Comparison of ENCODE assay signal across 8 cellular contexts in genomic region chr7:22872087-22872807, GRCh38. TPM values are rescaled to one million over a fixed set of nuclear protein-coding genes. Genes with fewer than 3 reads are reported as not detected.
DNase-seq lines count a peak whose midpoint lies in the region; ATAC-seq and TF ChIP-seq lines count a peak whose summit lies in the region.

No MANE protein-coding gene starts in this region.

- no peak overlapping the region for H3K4me3 ChIP-seq in DND-41 (ENCODE audit: low read depth in 1 of 2, low read length in 2 of 2)
- no peak overlapping the region for H3K4me3 ChIP-seq in RWPE2 (ENCODE audit: severe bottlenecking)

- no peaks in the 10 kb centered on the region for H3K9me3 ChIP-seq in DND-41 (ENCODE audit: insufficient read depth, low read length, severe bottlenecking)
- H3K9me3 ChIP-seq in RWPE2 (ENCODE audit: severe bottlenecking): no peaks in the 10 kb centered on the region

- H3K4me1 ChIP-seq in DND-41 (ENCODE audit: insufficient read depth, low read length): no peaks in the 10 kb centered on the region
- H3K4me1 ChIP-seq in RWPE2 (ENCODE audit: insufficient read depth, poor library complexity, severe bottlenecking): no peaks in the 10 kb centered on the region

- TF ChIP-seq CTCF in DND-41 (IDR thresholded peaks at IDR 0.05; ENCODE audit: borderline replicate concordance, extremely low read depth, low read length, poor library complexity, severe bottlenecking): no peak
- no peak for TF ChIP-seq CTCF in RWPE2 (IDR thresholded peaks at IDR 0.05; ENCODE audit: poor library complexity, severe bottlenecking)

- in situ Hi-C loops in G401 (cut with HindIII; ENCODE audit: low sequenced_read_pairs): no loop called here

- H2AFZ ChIP-seq in DND-41 (ENCODE audit: low read depth, low read length): no peak overlapping the region

- DNase-seq in DND-41 (no peak), RWPE2 (ENCODE audit: low spot score) (no peak), substantia nigra (lab: John Stamatoyannopoulos, UW) (no peak), cerebellum (ENCODE audit: low spot score) (no peak), G401 (ENCODE audit: low spot score) (no peak), SHP77 (lab: John Stamatoyannopoulos, UW) (no peak)

- H3K27ac ChIP-seq in DND-41 (ENCODE audit: low read length) (no peak overlapping the region), RWPE2 (ENCODE audit: poor library complexity, severe bottlenecking) (no peak overlapping the region), substantia nigra (ENCODE audit: low read depth, low read length, poor library complexity, severe bottlenecking) (no peak overlapping the region)

- H3K9ac ChIP-seq in DND-41 (ENCODE audit: low read depth, low read length): no peak overlapping the region

- H3K27me3 ChIP-seq in DND-41 (ENCODE audit: insufficient read depth, low read length, poor library complexity) (no peaks in the 10 kb centered on the region), RWPE2 (ENCODE audit: insufficient read depth, poor library complexity, severe bottlenecking) (no peaks in the 10 kb centered on the region)

- H3K36me3 ChIP-seq in DND-41 (ENCODE audit: insufficient read depth, low read length) (no peaks in the 10 kb centered on the region), RWPE2 (ENCODE audit: low read depth) (no peaks in the 10 kb centered on the region)

- ATAC-seq in DND-41 (ENCODE audit: insufficient read depth, low read depth) (peak; percentile 69), GM19351 (IDR thresholded peaks at IDR 0.05; ENCODE audit: unreplicated experiment) (peak; percentile 99), HG03025 (IDR thresholded peaks at IDR 0.05; ENCODE audit: low FRiP score, unreplicated experiment) (peak; percentile 96), RWPE2 (ENCODE audit: low read depth) (peak; percentile 44)

- H3K79me2 ChIP-seq in DND-41 (ENCODE audit: insufficient read depth, low read length): no peaks in the 10 kb centered on the region

- H3K4me2 ChIP-seq in DND-41 (ENCODE audit: insufficient read depth, low read length): no peak overlapping the region

- no peaks in the 10 kb centered on the region for H4K20me1 ChIP-seq in DND-41 (ENCODE audit: insufficient read depth, low read length)

RNA-seq across cellular contexts. Expression of gene TOMM7, which starts 49.6 kb away (rescaled TPM):
- total RNA-seq in cerebellum: 72.9 TPM
- total RNA-seq in G401 (2014; rRNA removed; shearing (Covaris generic)): 80.0 and 124 TPM in 2 replicates

Comparison
In these comparisons a context has a peak if more than half of its experiments do, and no peak if none do; other contexts are left out.
1. ATAC-seq: peak in every context shown above with its lines; median percentile 99 in GM19351; 96 in HG03025; 69 in DND-41; 44 in RWPE2.